ENCODE assay signal across 8 cellular contexts in the genomic region with DNA sequence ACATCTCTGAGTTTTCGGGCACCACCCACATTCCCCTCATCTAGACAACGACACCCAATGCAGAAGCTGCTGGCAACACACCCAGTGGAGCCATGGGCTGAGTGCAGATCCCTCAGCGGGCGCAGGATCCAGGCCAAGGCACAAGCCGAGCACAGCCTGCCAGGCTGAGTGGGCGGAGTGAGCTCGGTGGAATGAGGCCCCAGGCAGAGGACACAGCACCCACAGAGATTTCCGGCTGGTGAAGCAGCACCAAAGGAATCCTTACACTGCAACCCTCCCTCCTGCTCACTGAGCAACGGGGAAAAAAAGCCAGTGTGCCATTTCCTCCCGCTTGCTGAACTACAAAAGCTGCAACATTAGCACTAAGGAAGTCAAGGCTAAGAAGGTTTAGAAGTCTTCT. TPM values are rescaled to one million over a fixed set of nuclear protein-coding genes. Genes with fewer than 3 reads are reported as not detected.
DNase-seq lines count a peak whose midpoint lies in the region; ATAC-seq, FAIRE-seq and TF ChIP-seq lines count a peak whose summit lies in the region.

No MANE protein-coding gene starts in this region.

- no peak for ATAC-seq in GM19397 (IDR thresholded peaks at IDR 0.05; ENCODE audit: unreplicated experiment)

- DNase-seq in AG04449 (ENCODE audit: low read depth, low spot score), result peak; percentile 75
- DNase-seq in RCC 7860 (ENCODE audit: low spot score), result peak; percentile 71
- peak; percentile 82 for DNase-seq in activated naive CD4-positive, alpha-beta T cell treated with anti-CD3 and anti-CD28 coated beads for 36 hours
- peak; percentile 48 for DNase-seq in left ventricle myocardium inferior
- peak; percentile 53 for DNase-seq in stimulated activated CD4-positive, alpha-beta T cell treated with anti-CD3 and anti-CD28 coated beads, Interleukin-4, amount 100 ng/mL, for 1 hour
- no peak for DNase-seq in RPMI8226
- DNase-seq in NK-92 treated with Interleukin-12 subunit alpha and Interleukin-12 subunit beta, amount 100 ng/mL, for 24 hours (lab: John Stamatoyannopoulos, UW), result no peak

- no peaks in the 10 kb centered on the region for H3K9me3 ChIP-seq in left ventricle myocardium inferior (replicated peaks)

- peak; percentile 2 for FAIRE-seq in RCC 7860 (lab: Jason Lieb, UNC)

- peak overlapping the region; percentile 19 for H3K27ac ChIP-seq in left ventricle myocardium inferior (replicated peaks)

- peaks cover 28% of the 10 kb centered on the region for H3K4me1 ChIP-seq in left ventricle myocardium inferior

- no peak for TF ChIP-seq CTCF in AG04449 (IDR thresholded peaks at IDR 0.05; ENCODE audit: insufficient read depth, low read length, missing control alignments)
- TF ChIP-seq CTCF in left ventricle myocardium inferior (IDR thresholded peaks at IDR 0.05; ENCODE audit: borderline replicate concordance), result no peak

- H3K27me3 Mint-ChIP-seq in activated naive CD4-positive, alpha-beta T cell treated with anti-CD3 and anti-CD28 coated beads for 36 hours (ENCODE audit: low read depth), result no peaks in the 10 kb centered on the region

- no peaks in the 10 kb centered on the region for H3K27me3 ChIP-seq in left ventricle myocardium inferior (ENCODE audit: low read depth)

- CTCF ChIA-PET in AG04449 (lab: Yijun Ruan, JAX), result interaction anchor here (1.0 to 2.6 kb wide), 7 partner anchors 9 to 284 kb away, joined by 3 to 13 read pairs (median 6); no protein-coding TSS in a partner anchor
- CTCF ChIA-PET in activated naive CD4-positive, alpha-beta T cell treated with anti-CD3 and anti-CD28 coated beads for 36 hours (lab: Charles Lee), result interaction anchor here (0.6 to 2.4 kb wide), 10 partner anchors 8 to 278 kb away, joined by 3 to 8 read pairs (median 3); no protein-coding TSS in a partner anchor

- intact Hi-C loops in activated naive CD4-positive, alpha-beta T cell treated with anti-CD3 and anti-CD28 coated beads for 36 hours (cut with micrococcal nuclease), result loop anchor here (1.0 kb wide), 3 partner anchors 10 to 310 kb away; partner anchors contain the start of genes MFN1 and ZMAT3
- intact Hi-C loops in left ventricle myocardium inferior (cut with micrococcal nuclease), result no loop called here

- peak overlapping the region; percentile 61 for H3K4me3 Mint-ChIP-seq in activated naive CD4-positive, alpha-beta T cell treated with anti-CD3 and anti-CD28 coated beads for 36 hours

- H3K4me1 Mint-ChIP-seq in activated naive CD4-positive, alpha-beta T cell treated with anti-CD3 and anti-CD28 coated beads for 36 hours (ENCODE audit: low read depth), result peaks cover 11% of the 10 kb centered on the region

- no peaks in the 10 kb centered on the region for H3K36me3 ChIP-seq in left ventricle myocardium inferior

- peaks cover 22% of the 10 kb centered on the region for H3K36me3 Mint-ChIP-seq in activated naive CD4-positive, alpha-beta T cell treated with anti-CD3 and anti-CD28 coated beads for 36 hours (ENCODE audit: low read depth)

- peak overlapping the region; percentile 77 for H3K27ac Mint-ChIP-seq in activated naive CD4-positive, alpha-beta T cell treated with anti-CD3 and anti-CD28 coated beads for 36 hours

- H3K4me3 ChIP-seq in AG04449 (ENCODE audit: low read depth, low read length) (no peak overlapping the region), left ventricle myocardium inferior (no peak overlapping the region)

- POLR2A ChIA-PET in AG04449 (lab: Yijun Ruan, JAX), result interaction anchor here (0.6 to 1.5 kb wide), 4 partner anchors 9 to 286 kb away, joined by 3 to 7 read pairs (median 4); partner anchors contain the start of gene ZMAT3

- H3K9me3 Mint-ChIP-seq in activated naive CD4-positive, alpha-beta T cell treated with anti-CD3 and anti-CD28 coated beads for 36 hours, result peaks cover 15% of the 10 kb centered on the region

RNA-seq across cellular contexts. Expression of gene ZMAT3, which starts 34.2 kb away (rescaled TPM):
- 10 to 100 TPM; 26.9 to 28.3 TPM for total RNA-seq in activated naive CD4-positive, alpha-beta T cell treated with anti-CD3 and anti-CD28 coated beads for 36 hours
- 12.8 TPM for total RNA-seq in left ventricle myocardium inferior

Comparison
In these comparisons a context has a peak if more than half of its experiments do, and no peak if none do; other contexts are left out.
1. DNase-seq: peak in AG04449 (single experiment), RCC 7860 (single experiment), activated naive CD4-positive, alpha-beta T cell treated with anti-CD3 and anti-CD28 coated beads for 36 hours (single experiment), left ventricle myocardium inferior (single experiment) and stimulated activated CD4-positive, alpha-beta T cell treated with anti-CD3 and anti-CD28 coated beads, Interleukin-4, amount 100 ng/mL, for 1 hour (single experiment); none in RPMI8226 (single experiment) and NK-92 treated with Interleukin-12 subunit alpha and Interleukin-12 subunit beta, amount 100 ng/mL, for 24 hours (single experiment).